ENCODE assay signal across 12 cellular contexts in the genomic region with DNA sequence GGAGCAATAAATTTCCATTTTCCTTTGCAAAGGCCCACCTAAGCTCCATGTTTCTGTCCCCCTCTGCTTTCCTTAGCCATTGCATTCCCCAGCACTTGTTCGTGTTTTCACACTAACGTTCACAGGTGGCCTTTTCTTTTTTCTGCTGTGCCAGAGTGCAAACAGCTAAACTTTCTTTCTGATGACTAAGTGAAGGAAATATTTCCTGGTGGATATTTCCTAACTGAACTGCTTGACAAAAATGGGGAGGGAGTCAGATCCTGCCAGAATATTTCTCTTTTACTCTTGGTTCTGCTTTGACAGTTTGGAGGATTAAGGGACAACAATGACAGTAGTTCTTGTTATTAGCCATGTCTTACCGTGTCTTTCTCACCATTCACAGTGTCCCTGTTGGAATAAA.
DNase-seq lines count a peak whose midpoint lies in the region; ATAC-seq and TF ChIP-seq lines count a peak whose summit lies in the region.
"Had no signal": no experiment of that assay in that cellular context is flagged by ENCODE, and none has a peak within 500 bp of the region (broad histone marks: within the 10 kb centered on the region; RNA-seq: fewer than 3 reads in every experiment).

No MANE protein-coding gene starts in this region.

- intact Hi-C loops in activated T-helper 2 cell treated with anti-CD3 and anti-CD28 coated beads, Interferon-gamma antibody, Interleukin-2, Interleukin-4, amounts not matched to agents 10 μg/mL and 5 μg/mL and 100 μg/mL, durations not matched to agents 14 hours and 24 hours and 36 hours (cut with micrococcal nuclease): no loop called here

- H3K27ac ChIP-seq in ACC112 (ENCODE audit: low read depth, low read length): peak overlapping the region; percentile 25

- H3K27ac Mint-ChIP-seq in activated CD8-positive, alpha-beta memory T cell treated with anti-CD3 and anti-CD28 coated beads, Interleukin-2, amount 10 ng/mL, durations not matched to agents 7 days and 5 days: no peak overlapping the region
- H3K27ac Mint-ChIP-seq in activated T-helper 2 cell treated with anti-CD3 and anti-CD28 coated beads, Interferon-gamma antibody, Interleukin-2, Interleukin-4, amounts not matched to agents 10 μg/mL and 5 μg/mL and 100 μg/mL, durations not matched to agents 14 hours and 24 hours and 36 hours: no peak overlapping the region

- CTCF ChIA-PET in activated CD8-positive, alpha-beta memory T cell treated with anti-CD3 and anti-CD28 coated beads, Interleukin-2, amount 10 ng/mL, durations not matched to agents 7 days and 5 days (lab: Charles Lee): no interaction called here

- TF ChIP-seq CTCF in astrocyte of the spinal cord (IDR thresholded peaks at IDR 0.05; ENCODE audit: low read depth, low read length) (no peak), BE2C (IDR thresholded peaks at IDR 0.05; ENCODE audit: low read depth, low read length) (no peak)

- H3K9me3 Mint-ChIP-seq in activated CD8-positive, alpha-beta memory T cell treated with anti-CD3 and anti-CD28 coated beads, Interleukin-2, amount 10 ng/mL, durations not matched to agents 7 days and 5 days (ENCODE audit: low read depth): no peaks in the 10 kb centered on the region
- H3K9me3 Mint-ChIP-seq in activated T-helper 2 cell treated with anti-CD3 and anti-CD28 coated beads, Interferon-gamma antibody, Interleukin-2, Interleukin-4, amounts not matched to agents 10 μg/mL and 5 μg/mL and 100 μg/mL, durations not matched to agents 14 hours and 24 hours and 36 hours: no peaks in the 10 kb centered on the region

- H3K4me3 ChIP-seq in ACC112 (ENCODE audit: low read depth, low read length) (peak overlapping the region; percentile 29), astrocyte of the spinal cord (ENCODE audit: low read depth, low read length) (no peak overlapping the region), BE2C (ENCODE audit: low read depth, low read length) (no peak overlapping the region)

- H3K4me1 ChIP-seq in ACC112 (ENCODE audit: control insufficient read depth, insufficient read depth, low read length, unreplicated experiment): peaks cover 15% of the 10 kb centered on the region
- H3K4me1 ChIP-seq in BE2C: no peaks in the 10 kb centered on the region

- no peaks in the 10 kb centered on the region for H3K27me3 Mint-ChIP-seq in activated CD8-positive, alpha-beta memory T cell treated with anti-CD3 and anti-CD28 coated beads, Interleukin-2, amount 10 ng/mL, durations not matched to agents 7 days and 5 days
- no peaks in the 10 kb centered on the region for H3K27me3 Mint-ChIP-seq in activated T-helper 2 cell treated with anti-CD3 and anti-CD28 coated beads, Interferon-gamma antibody, Interleukin-2, Interleukin-4, amounts not matched to agents 10 μg/mL and 5 μg/mL and 100 μg/mL, durations not matched to agents 14 hours and 24 hours and 36 hours (ENCODE audit: low read depth)

- in situ Hi-C loops in astrocyte of the spinal cord (cut with HindIII; ENCODE audit: low sequenced_read_pairs): no loop called here

- peaks cover 30% of the 10 kb centered on the region for H3K36me3 Mint-ChIP-seq in activated CD8-positive, alpha-beta memory T cell treated with anti-CD3 and anti-CD28 coated beads, Interleukin-2, amount 10 ng/mL, durations not matched to agents 7 days and 5 days
- H3K36me3 Mint-ChIP-seq in activated T-helper 2 cell treated with anti-CD3 and anti-CD28 coated beads, Interferon-gamma antibody, Interleukin-2, Interleukin-4, amounts not matched to agents 10 μg/mL and 5 μg/mL and 100 μg/mL, durations not matched to agents 14 hours and 24 hours and 36 hours (ENCODE audit: low read depth): peaks cover 15% of the 10 kb centered on the region

- H3K9me3 ChIP-seq in BE2C: no peaks in the 10 kb centered on the region

- ATAC-seq in activated CD8-positive, alpha-beta memory T cell treated with anti-CD3 and anti-CD28 coated beads, Interleukin-2, amount 10 ng/mL, durations not matched to agents 7 days and 5 days: no peak

- H3K27me3 ChIP-seq in ACC112 (ENCODE audit: insufficient read depth, low read length): no peaks in the 10 kb centered on the region
- no peaks in the 10 kb centered on the region for H3K27me3 ChIP-seq in BE2C

- peaks cover 17% of the 10 kb centered on the region for H3K4me1 Mint-ChIP-seq in activated CD8-positive, alpha-beta memory T cell treated with anti-CD3 and anti-CD28 coated beads, Interleukin-2, amount 10 ng/mL, durations not matched to agents 7 days and 5 days
- peaks cover 13% of the 10 kb centered on the region for H3K4me1 Mint-ChIP-seq in activated T-helper 2 cell treated with anti-CD3 and anti-CD28 coated beads, Interferon-gamma antibody, Interleukin-2, Interleukin-4, amounts not matched to agents 10 μg/mL and 5 μg/mL and 100 μg/mL, durations not matched to agents 14 hours and 24 hours and 36 hours (ENCODE audit: low read depth)

- no peak overlapping the region for H3K4me3 Mint-ChIP-seq in activated CD8-positive, alpha-beta memory T cell treated with anti-CD3 and anti-CD28 coated beads, Interleukin-2, amount 10 ng/mL, durations not matched to agents 7 days and 5 days
- no peak overlapping the region for H3K4me3 Mint-ChIP-seq in activated T-helper 2 cell treated with anti-CD3 and anti-CD28 coated beads, Interferon-gamma antibody, Interleukin-2, Interleukin-4, amounts not matched to agents 10 μg/mL and 5 μg/mL and 100 μg/mL, durations not matched to agents 14 hours and 24 hours and 36 hours (ENCODE audit: low read depth)

- peak overlapping the region; percentile 78 for H2AFZ ChIP-seq in ACC112 (ENCODE audit: low read length, unreplicated experiment)

- peak; percentile 51 for DNase-seq in HS-5 (ENCODE audit: low read depth)
- peak; percentile 61 for DNase-seq in astrocyte of the spinal cord (ENCODE audit: low read depth, low spot score)
- peak; percentile 36 for DNase-seq in kidney tubule cell (ENCODE audit: low spot score)
- DNase-seq in activated CD8-positive, alpha-beta memory T cell treated with anti-CD3 and anti-CD28 coated beads, Interleukin-2, amount 10 ng/mL, durations not matched to agents 7 days and 5 days: no peak
- no peak for DNase-seq in activated T-helper 2 cell treated with anti-CD3 and anti-CD28 coated beads, Interferon-gamma antibody, Interleukin-2, Interleukin-4, amounts not matched to agents 10 μg/mL and 5 μg/mL and 100 μg/mL, durations not matched to agents 14 hours and 24 hours and 36 hours (ENCODE audit: low spot score)
- DNase-seq in DMS 273 treated with DMSO at 0.1 percent for 48 hours (lab: John Stamatoyannopoulos, UW): no peak
- no peak for DNase-seq in BE2C
- DNase-seq: GDM1; NCI-H1694; stimulated activated CD4-positive, alpha-beta T cell treated with anti-CD3 and anti-CD28 coated beads, Interleukin-2, amount 100 ng/mL, for 48 hours; T-helper 2 cell had no signal

- H3K36me3 ChIP-seq in ACC112 (ENCODE audit: insufficient read depth, low read length) (no peaks in the 10 kb centered on the region), BE2C (no peaks in the 10 kb centered on the region)

- no peaks in the 10 kb centered on the region for H3K79me2 ChIP-seq in ACC112 (ENCODE audit: control insufficient read depth, insufficient read depth, low read length, unreplicated experiment)

Comparison
In these comparisons a context has a peak if more than half of its experiments do, and no peak if none do; other contexts are left out.
1. DNase-seq: peak in HS-5 (single experiment), astrocyte of the spinal cord (single experiment) and kidney tubule cell (single experiment); none in activated CD8-positive, alpha-beta memory T cell treated with anti-CD3 and anti-CD28 coated beads, Interleukin-2, amount 10 ng/mL, durations not matched to agents 7 days and 5 days (single experiment), activated T-helper 2 cell treated with anti-CD3 and anti-CD28 coated beads, Interferon-gamma antibody, Interleukin-2, Interleukin-4, amounts not matched to agents 10 μg/mL and 5 μg/mL and 100 μg/mL, durations not matched to agents 14 hours and 24 hours and 36 hours (single experiment), DMS 273 treated with DMSO at 0.1 percent for 48 hours (single experiment) and BE2C (single experiment).